23 cellular contexts compared by ENCODE assay signal in genomic region chr2:143333847-143334246, GRCh38.
DNase-seq lines count a peak whose midpoint lies in the region; FAIRE-seq and TF ChIP-seq lines count a peak whose summit lies in the region.
"Had no signal": no experiment of that assay in that cellular context is flagged by ENCODE, and none has a peak within 500 bp of the region (broad histone marks: within the 10 kb centered on the region; RNA-seq: fewer than 3 reads in every experiment).

No MANE protein-coding gene starts in this region.

- H3K9me3 ChIP-seq in KOPT-K1 (ENCODE audit: insufficient read depth, low read length, poor library complexity, severe bottlenecking) (no peaks in the 10 kb centered on the region), smooth muscle cell (replicated peaks; ENCODE audit: low read depth) (no peaks in the 10 kb centered on the region), stomach (no peaks in the 10 kb centered on the region)
- H3K9me3 ChIP-seq: Peyer's patch had no signal

- H3K27me3 ChIP-seq in smooth muscle cell (ENCODE audit: low read depth) (no peaks in the 10 kb centered on the region), stomach (no peaks in the 10 kb centered on the region)
- H3K27me3 ChIP-seq: Peyer's patch had no signal

- no peaks in the 10 kb centered on the region for H3F3A ChIP-seq in smooth muscle cell (ENCODE audit: low read depth)

- peak overlapping the region; percentile 6 to 69 (median 48) for H3K27ac Mint-ChIP-seq in immature natural killer cell
- H3K27ac Mint-ChIP-seq: B cell had no signal

- no peaks in the 10 kb centered on the region for H3K79me2 ChIP-seq in smooth muscle cell (ENCODE audit: low read depth)

- H3K36me3 Mint-ChIP-seq in immature natural killer cell, result peaks cover 0 to 3% (median 3%) of the 10 kb centered on the region in 3 donors

- H2AFZ ChIP-seq in smooth muscle cell (ENCODE audit: low read depth), result no peak overlapping the region

- FAIRE-seq in TTC549 (lab: Jason Lieb, UNC), result peak; percentile 78
- FAIRE-seq: GM12892 had no signal

- H3K4me2 ChIP-seq in smooth muscle cell, result no peak overlapping the region

- no peaks in the 10 kb centered on the region for H3K36me3 ChIP-seq in KOPT-K1 (ENCODE audit: insufficient read depth, low read length)
- H3K36me3 ChIP-seq in smooth muscle cell (ENCODE audit: low read depth), result no peaks in the 10 kb centered on the region
- no peaks in the 10 kb centered on the region for H3K36me3 ChIP-seq in stomach
- H3K36me3 ChIP-seq: Peyer's patch had no signal

- no peaks in the 10 kb centered on the region for H4K20me1 ChIP-seq in smooth muscle cell (ENCODE audit: low read depth)

- no peak overlapping the region for H3K9ac ChIP-seq in smooth muscle cell (ENCODE audit: low read depth)

- no peaks in the 10 kb centered on the region for H3K9me3 Mint-ChIP-seq in immature natural killer cell
- H3K9me3 Mint-ChIP-seq: CD8-positive, alpha-beta memory T cell had no signal

- peaks cover 0 to 1% (median 0%) of the 10 kb centered on the region in 3 donors for H3K27me3 Mint-ChIP-seq in immature natural killer cell (ENCODE audit: low read depth in 3 of 3)
- H3K27me3 Mint-ChIP-seq: B cell; CD8-positive, alpha-beta memory T cell had no signal

- DNase-seq in immature natural killer cell, result peak in 2 of 3 donors; percentile 14 to 15
- no peak for DNase-seq in EL
- no peak for DNase-seq in smooth muscle cell (lab: John Stamatoyannopoulos, UW; ENCODE audit: unreplicated experiment)
- DNase-seq in stomach, result no peak
- no peak for DNase-seq in amygdala (lab: John Stamatoyannopoulos, UW)
- DNase-seq: Calu3; CD8-positive, alpha-beta memory T cell; DMS79 treated with DMSO at 0.1 percent for 48 hours; IMR-90; KG1; NCI-H1048; NCI-H1417; NCI-H1694; NCI-H2029 treated with DMSO at 0.1 percent for 48 hours; NCI-H526 treated with DMSO at 0.1 percent for 48 hours; Peyer's patch; SIG-M5 had no signal

- no peak for TF ChIP-seq EP300 in stomach (IDR thresholded peaks at IDR 0.05)

- peaks cover 54 to 88% of the 10 kb centered on the region in 2 donors for H3K4me1 Mint-ChIP-seq in immature natural killer cell

- WGBS in smooth muscle cell (ENCODE audit: low lambda C conversion rate), result 88% methylated on average over 1 of the region's 1 CpG
- WGBS in stomach, 5 donors, result 24 to 55% (median 46%) methylated on average over 1 of the region's 1 CpG

- H3K27ac ChIP-seq in KOPT-K1 (ENCODE audit: low read depth, low read length, poor library complexity, severe bottlenecking) (peak overlapping the region; percentile 63), smooth muscle cell (ENCODE audit: low read depth) (no peak overlapping the region), stomach (no peak overlapping the region)
- H3K27ac ChIP-seq: C4-2B, Peyer's patch, SK-N-MC had no signal

- H3K4me3 ChIP-seq in smooth muscle cell (no peak overlapping the region), stomach (no peak overlapping the region)
- H3K4me3 ChIP-seq: Peyer's patch had no signal

- TF ChIP-seq CTCF in smooth muscle cell (IDR thresholded peaks at IDR 0.05; ENCODE audit: borderline replicate concordance, insufficient read depth, poor library complexity, severe bottlenecking) (no peak), stomach (IDR thresholded peaks at IDR 0.05) (no peak)

- H3K4me3 Mint-ChIP-seq in immature natural killer cell, result peak overlapping the region; percentile 21 to 77 (median 75)
- H3K4me3 Mint-ChIP-seq: B cell had no signal

- H3K4me1 ChIP-seq in smooth muscle cell (ENCODE audit: low read depth) (no peaks in the 10 kb centered on the region), stomach (no peaks in the 10 kb centered on the region)
- H3K4me1 ChIP-seq: Peyer's patch had no signal

- intact Hi-C loops in stomach (cut with DNase I; ENCODE audit: low total_unique reads), result no loop called here

- no peak for TF ChIP-seq POLR2A in stomach (IDR thresholded peaks at IDR 0.05)

Comparison
In these comparisons a context has a peak if more than half of its experiments do, and no peak if none do; other contexts are left out.
1. DNase-seq: peak in immature natural killer cell (2 of 3); none in EL (single experiment), smooth muscle cell (single experiment), stomach (single experiment) and amygdala (0 of 56).